ENCODE assay signal across 13 cellular contexts in genomic region chr5:62575556-62575955, GRCh38.
"Had no signal": no experiment of that assay in that cellular context is flagged by ENCODE, and none has a peak within 500 bp of the region (broad histone marks: within the 10 kb centered on the region; RNA-seq: fewer than 3 reads in every experiment).

No MANE protein-coding gene starts in this region.

- H3K9me3 Mint-ChIP-seq: activated CD4-positive, alpha-beta T cell treated with anti-CD3 and anti-CD28 coated beads, Interleukin-2, amount 10 ng/mL, durations not matched to agents 24 days and 14 days; activated naive CD4-positive, alpha-beta T cell treated with anti-CD3 and anti-CD28 coated beads, Interleukin-2, amount 10 ng/mL, durations not matched to agents 7 days and 5 days; activated T-helper 2 cell treated with anti-CD3 and anti-CD28 coated beads, Interferon-gamma antibody, Interleukin-2, Interleukin-4, amounts not matched to agents 10 μg/mL and 5 μg/mL and 100 μg/mL, durations not matched to agents 14 hours and 24 hours and 36 hours; stimulated activated naive CD8-positive, alpha-beta T cell treated with anti-CD3 and anti-CD28 coated beads, Interleukin-15, amount 100 ng/mL, for 72 hours; WTC11 had no signal

- ATAC-seq: foreskin keratinocyte; left lobe of liver; stimulated activated naive CD8-positive, alpha-beta T cell treated with anti-CD3 and anti-CD28 coated beads, Interleukin-15, amount 100 ng/mL, for 72 hours; WTC11 had no signal

- H3K27me3 Mint-ChIP-seq: activated CD4-positive, alpha-beta T cell treated with anti-CD3 and anti-CD28 coated beads, Interleukin-2, amount 10 ng/mL, durations not matched to agents 24 days and 14 days; activated naive CD4-positive, alpha-beta T cell treated with anti-CD3 and anti-CD28 coated beads, Interleukin-2, amount 10 ng/mL, durations not matched to agents 7 days and 5 days; stimulated activated naive CD8-positive, alpha-beta T cell treated with anti-CD3 and anti-CD28 coated beads, Interleukin-15, amount 100 ng/mL, for 72 hours had no signal

- H3K27ac Mint-ChIP-seq: activated naive CD4-positive, alpha-beta T cell treated with anti-CD3 and anti-CD28 coated beads, Interleukin-2, amount 10 ng/mL, durations not matched to agents 7 days and 5 days; activated T-helper 2 cell treated with anti-CD3 and anti-CD28 coated beads, Interferon-gamma antibody, Interleukin-2, Interleukin-4, amounts not matched to agents 10 μg/mL and 5 μg/mL and 100 μg/mL, durations not matched to agents 14 hours and 24 hours and 36 hours; WTC11 had no signal

- H3K4me3 Mint-ChIP-seq: activated CD4-positive, alpha-beta T cell treated with anti-CD3 and anti-CD28 coated beads, Interleukin-2, amount 10 ng/mL, durations not matched to agents 24 days and 14 days; activated naive CD4-positive, alpha-beta T cell treated with anti-CD3 and anti-CD28 coated beads, Interleukin-2, amount 10 ng/mL, durations not matched to agents 7 days and 5 days; stimulated activated naive CD8-positive, alpha-beta T cell treated with anti-CD3 and anti-CD28 coated beads, Interleukin-15, amount 100 ng/mL, for 72 hours; WTC11 had no signal

- DNase-seq: activated CD4-positive, alpha-beta T cell treated with anti-CD3 and anti-CD28 coated beads, Interleukin-2, amount 10 ng/mL, durations not matched to agents 24 days and 14 days; activated naive CD4-positive, alpha-beta T cell treated with anti-CD3 and anti-CD28 coated beads, Interleukin-2, amount 10 ng/mL, durations not matched to agents 7 days and 5 days; activated T-cell treated with anti-CD3 and anti-CD28 coated beads for 4 hours; amygdala; foreskin keratinocyte; mammary epithelial cell; retina; stimulated activated CD4-positive, alpha-beta T cell treated with anti-CD3 and anti-CD28 coated beads, Interleukin-4, amount 100 ng/mL, for 24 hours; stimulated activated naive CD8-positive, alpha-beta T cell treated with anti-CD3 and anti-CD28 coated beads, Interleukin-15, amount 100 ng/mL, for 72 hours; T1000 had no signal

- H3K36me3 Mint-ChIP-seq: WTC11 had no signal
